ENCODE assay signal across 1 cellular context in the genomic region with DNA sequence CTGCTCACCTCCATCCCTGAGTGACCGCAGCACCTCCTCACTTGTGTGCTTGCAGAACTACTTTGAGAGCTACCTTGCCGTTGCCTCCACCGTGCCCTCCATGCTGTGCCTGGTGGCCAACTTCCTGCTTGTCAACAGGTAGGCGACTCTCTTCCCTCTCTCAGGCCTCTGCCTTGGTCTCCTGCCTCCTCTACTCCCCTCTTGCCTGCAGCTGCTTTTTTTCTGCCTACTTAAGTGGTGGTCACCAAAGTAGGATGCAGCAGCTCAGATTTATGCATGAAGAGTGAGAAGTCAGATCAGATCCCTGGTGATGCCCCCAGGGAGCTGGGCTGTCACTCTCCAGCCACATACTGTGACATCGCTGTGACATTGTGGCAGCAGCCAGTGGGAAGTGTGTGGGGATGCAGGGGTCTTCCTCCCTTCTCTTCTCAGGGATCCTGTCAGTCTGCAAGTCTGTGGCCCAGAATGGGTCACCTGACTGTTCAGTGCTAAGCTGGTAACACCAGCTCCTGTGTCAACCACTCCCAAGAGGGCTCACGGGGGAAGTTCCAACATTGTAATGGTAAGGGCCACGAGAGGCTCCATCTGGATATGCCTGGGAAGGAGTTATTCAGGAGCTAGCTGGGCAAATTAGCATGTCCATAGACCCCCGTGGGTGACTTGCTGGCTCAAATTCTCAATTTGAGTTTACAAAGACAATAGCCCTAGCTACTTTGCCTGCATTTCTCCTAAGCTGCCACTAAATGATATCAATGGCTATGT.
TF ChIP-seq lines count a peak whose summit lies in the region.

No MANE protein-coding gene starts in this region.

TF ChIP-seq in K562, 482 proteins besides CTCF, POLR2A, EP300 and RAD21 (continued from another document):
- TF ChIP-seq, protein P1, sequence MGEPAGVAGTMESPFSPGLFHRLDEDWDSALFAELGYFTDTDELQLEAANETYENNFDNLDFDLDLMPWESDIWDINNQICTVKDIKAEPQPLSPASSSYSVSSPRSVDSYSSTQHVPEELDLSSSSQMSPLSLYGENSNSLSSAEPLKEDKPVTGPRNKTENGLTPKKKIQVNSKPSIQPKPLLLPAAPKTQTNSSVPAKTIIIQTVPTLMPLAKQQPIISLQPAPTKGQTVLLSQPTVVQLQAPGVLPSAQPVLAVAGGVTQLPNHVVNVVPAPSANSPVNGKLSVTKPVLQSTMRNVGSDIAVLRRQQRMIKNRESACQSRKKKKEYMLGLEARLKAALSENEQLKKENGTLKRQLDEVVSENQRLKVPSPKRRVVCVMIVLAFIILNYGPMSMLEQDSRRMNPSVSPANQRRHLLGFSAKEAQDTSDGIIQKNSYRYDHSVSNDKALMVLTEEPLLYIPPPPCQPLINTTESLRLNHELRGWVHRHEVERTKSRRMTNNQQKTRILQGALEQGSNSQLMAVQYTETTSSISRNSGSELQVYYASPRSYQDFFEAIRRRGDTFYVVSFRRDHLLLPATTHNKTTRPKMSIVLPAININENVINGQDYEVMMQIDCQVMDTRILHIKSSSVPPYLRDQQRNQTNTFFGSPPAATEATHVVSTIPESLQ (CRISPR knock-in tag; IDR thresholded peaks at IDR 0.05), result no peak
